ENCODE assay signal across 11 cellular contexts in genomic region chr1:55781944-55782482, GRCh38.
DNase-seq lines count a peak whose midpoint lies in the region; ATAC-seq and TF ChIP-seq lines count a peak whose summit lies in the region.
"Had no signal": no experiment of that assay in that cellular context is flagged by ENCODE, and none has a peak within 500 bp of the region (broad histone marks: within the 10 kb centered on the region; RNA-seq: fewer than 3 reads in every experiment).

No MANE protein-coding gene starts in this region.

- H3K4me1 ChIP-seq in mesenchymal stem cell (ENCODE audit: control insufficient read depth, insufficient read depth, low read depth, low read length): no peaks in the 10 kb centered on the region
- H3K4me1 ChIP-seq: Caco-2 had no signal

- H3K4me3 ChIP-seq in brain microvascular endothelial cell (ENCODE audit: low read depth, low read length): no peak overlapping the region
- H3K4me3 ChIP-seq in mesenchymal stem cell (ENCODE audit: insufficient read depth in 1 of 2, low read depth in 1 of 2, low read length in 2 of 2): no peak overlapping the region
- H3K4me3 ChIP-seq: K562 had no signal

- H3K27ac ChIP-seq in brain microvascular endothelial cell (no peak overlapping the region), mesenchymal stem cell (ENCODE audit: low read length, poor library complexity, severe bottlenecking) (no peak overlapping the region)

- no peak for ATAC-seq in GM19324 (IDR thresholded peaks at IDR 0.05; ENCODE audit: low FRiP score, unreplicated experiment)
- ATAC-seq: activated CD8-positive, alpha-beta T cell treated with anti-CD3 and anti-CD28 coated beads for 36 hours; K562 had no signal

- no peak overlapping the region for H2BK5ac ChIP-seq in mesenchymal stem cell (ENCODE audit: low read depth, low read length, poor library complexity, severe bottlenecking)

- 71% methylated on average over 3 of the region's 3 CpGs for WGBS in mesenchymal stem cell

- in situ Hi-C loops in brain microvascular endothelial cell (cut with HindIII; ENCODE audit: low pct_ligation_motif_present, low sequenced_read_pairs): no loop called here

- no peak overlapping the region for H2BK12ac ChIP-seq in mesenchymal stem cell (ENCODE audit: low read length in 2 of 2)

- no peak overlapping the region for H3K14ac ChIP-seq in mesenchymal stem cell (ENCODE audit: low read length in 2 of 2)

- H3K4me2 ChIP-seq in mesenchymal stem cell (ENCODE audit: low read length, poor library complexity, severe bottlenecking): no peak overlapping the region

- no peak overlapping the region for H3K23ac ChIP-seq in mesenchymal stem cell (ENCODE audit: low read length in 2 of 2)

- no peak overlapping the region for H2BK15ac ChIP-seq in mesenchymal stem cell (ENCODE audit: low read depth, poor library complexity, severe bottlenecking)

- H2AK5ac ChIP-seq in mesenchymal stem cell (ENCODE audit: low read length, severe bottlenecking): no peak overlapping the region

- no peak overlapping the region for H3K9ac ChIP-seq in mesenchymal stem cell (ENCODE audit: low read length)

- TF ChIP-seq CTCF in brain microvascular endothelial cell (IDR thresholded peaks at IDR 0.05; ENCODE audit: low read depth, low read length, missing control alignments): no peak

- H3K4ac ChIP-seq in mesenchymal stem cell (ENCODE audit: low read depth in 1 of 2, low read length in 2 of 2): no peak overlapping the region

- H2BK120ac ChIP-seq in mesenchymal stem cell (ENCODE audit: low read depth, low read length): no peak overlapping the region

- H3K79me1 ChIP-seq in mesenchymal stem cell (replicated peaks; ENCODE audit: low read length, poor library complexity, severe bottlenecking): no peaks in the 10 kb centered on the region

- no peak overlapping the region for H3K18ac ChIP-seq in mesenchymal stem cell (ENCODE audit: low read depth in 1 of 2, low read length in 2 of 2)

- H4K91ac ChIP-seq in mesenchymal stem cell (ENCODE audit: low read length): no peak overlapping the region

- no peak overlapping the region for H4K8ac ChIP-seq in mesenchymal stem cell (ENCODE audit: low read length)

- no peaks in the 10 kb centered on the region for H3K27me3 ChIP-seq in brain microvascular endothelial cell (replicated peaks)
- H3K27me3 ChIP-seq in mesenchymal stem cell (ENCODE audit: control insufficient read depth in 1 of 2, insufficient read depth in 1 of 2, low read length in 2 of 2): no peaks in the 10 kb centered on the region

- H3K36me3 ChIP-seq in brain microvascular endothelial cell (replicated peaks) (no peaks in the 10 kb centered on the region), mesenchymal stem cell (ENCODE audit: control insufficient read depth in 1 of 2, insufficient read depth in 2 of 2, low read depth in 1 of 2, low read length in 2 of 2) (no peaks in the 10 kb centered on the region)

- DNase-seq in AG20443 (ENCODE audit: low spot score): peak; percentile 33
- peak; percentile 70 for DNase-seq in LoVo (ENCODE audit: low spot score)
- DNase-seq in brain microvascular endothelial cell: peak; percentile 46
- DNase-seq in mesenchymal stem cell: peak; percentile 89
- DNase-seq in occipital lobe (lab: John Stamatoyannopoulos, UW): no peak
- DNase-seq in germinal center (ENCODE audit: low spot score): no peak
- DNase-seq in NCI-H2107 (lab: John Stamatoyannopoulos, UW): no peak
- DNase-seq: activated CD8-positive, alpha-beta T cell treated with anti-CD3 and anti-CD28 coated beads for 36 hours; Caco-2 had no signal

- peaks cover 7% of the 10 kb centered on the region for H3K9me3 ChIP-seq in mesenchymal stem cell (ENCODE audit: control insufficient read depth, low read length)
- H3K9me3 ChIP-seq: Caco-2 had no signal

- H2AFZ ChIP-seq in mesenchymal stem cell (ENCODE audit: low read depth, low read length): no peak overlapping the region

Comparison
In these comparisons a context has a peak if more than half of its experiments do, and no peak if none do; other contexts are left out.
1. DNase-seq: peak in AG20443 (single experiment), LoVo (single experiment), brain microvascular endothelial cell (single experiment) and mesenchymal stem cell (single experiment); none in occipital lobe (single experiment), germinal center (single experiment) and NCI-H2107 (single experiment).